Comparison of ENCODE assay signal across 8 cellular contexts in the genomic region with DNA sequence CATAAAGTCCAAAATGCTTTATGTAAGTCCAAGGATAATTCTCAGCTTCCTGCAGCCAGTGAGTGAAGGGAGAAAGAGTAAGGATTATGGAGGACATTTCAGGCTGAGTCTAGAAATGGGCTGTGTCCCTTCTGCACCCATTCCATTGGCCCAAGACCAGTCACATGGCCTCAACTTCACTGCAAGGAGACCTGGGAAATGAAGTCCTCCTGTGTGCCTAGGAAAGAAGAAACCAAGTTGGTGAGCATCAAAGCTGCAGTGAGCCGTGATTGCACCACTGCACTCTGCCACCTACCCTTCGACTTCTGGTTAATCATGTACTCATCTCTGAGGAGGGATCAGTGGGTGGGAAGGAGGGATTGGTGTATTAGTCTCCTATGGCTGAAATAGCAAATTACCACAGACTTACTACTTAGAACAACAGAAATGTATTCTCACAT. TPM values are rescaled to one million over a fixed set of nuclear protein-coding genes. Genes with fewer than 3 reads are reported as not detected.
DNase-seq lines count a peak whose midpoint lies in the region; ATAC-seq and TF ChIP-seq lines count a peak whose summit lies in the region.

No MANE protein-coding gene starts in this region.

- peak; percentile 65 for DNase-seq in AG20443 (ENCODE audit: low spot score)
- peak; percentile 86 for DNase-seq in HuH-7 (ENCODE audit: low spot score)
- DNase-seq in amygdala (lab: John Stamatoyannopoulos, UW): peak in 31 of 56 donors; percentile 8 to 70 (median 27)
- DNase-seq in immature natural killer cell: peak; percentile 24 to 46 (median 35)
- DNase-seq in stimulated activated effector memory CD8-positive, alpha-beta T cell treated with anti-CD3 and anti-CD28 coated beads, Interleukin-12 subunit alpha, Interleukin-12 subunit beta, amount 100 ng/mL, for 72 hours (ENCODE audit: low spot score in 2 of 2): peak in 1 of 2 donors; percentile 69
- no peak for DNase-seq in cortex of kidney (lab: John Stamatoyannopoulos, UW)

- H3K9ac ChIP-seq in SU-DHL-6 (ENCODE audit: low read length): peak overlapping the region; percentile 57

- TF ChIP-seq CTCF in SU-DHL-6 (IDR thresholded peaks at IDR 0.05; ENCODE audit: insufficient read depth, low read length, poor library complexity, severe bottlenecking): no peak

- peaks cover 85% of the 10 kb centered on the region for H3F3A ChIP-seq in SU-DHL-6 (ENCODE audit: insufficient read depth)

- no peaks in the 10 kb centered on the region for H3K9me3 Mint-ChIP-seq in immature natural killer cell
- H3K9me3 Mint-ChIP-seq in stimulated activated effector memory CD8-positive, alpha-beta T cell treated with anti-CD3 and anti-CD28 coated beads, Interleukin-12 subunit alpha, Interleukin-12 subunit beta, amount 100 ng/mL, for 72 hours: no peaks in the 10 kb centered on the region

- H3K79me2 ChIP-seq in SU-DHL-6 (ENCODE audit: insufficient read depth, low read length): peaks cover 23% of the 10 kb centered on the region

- H3K4me2 ChIP-seq in SU-DHL-6 (ENCODE audit: low read depth, low read length, poor library complexity, severe bottlenecking): peak overlapping the region; percentile 85

- peaks cover 1% of the 10 kb centered on the region; the same call in 1 of the 2 replicates for H3K36me3 ChIP-seq in SU-DHL-6 (ENCODE audit: low read length)

- H3K4me1 Mint-ChIP-seq in immature natural killer cell: peaks cover 63 to 81% of the 10 kb centered on the region in 2 donors
- peaks cover 79% of the 10 kb centered on the region for H3K4me1 Mint-ChIP-seq in stimulated activated effector memory CD8-positive, alpha-beta T cell treated with anti-CD3 and anti-CD28 coated beads, Interleukin-12 subunit alpha, Interleukin-12 subunit beta, amount 100 ng/mL, for 72 hours

- H3K9me2 ChIP-seq in SU-DHL-6 (replicated peaks; ENCODE audit: insufficient read depth, low read length): no peaks in the 10 kb centered on the region

- H3K36me3 Mint-ChIP-seq in immature natural killer cell: peaks cover 11 to 38% (median 23%) of the 10 kb centered on the region in 3 donors
- H3K36me3 Mint-ChIP-seq in stimulated activated effector memory CD8-positive, alpha-beta T cell treated with anti-CD3 and anti-CD28 coated beads, Interleukin-12 subunit alpha, Interleukin-12 subunit beta, amount 100 ng/mL, for 72 hours: peaks cover 14% of the 10 kb centered on the region

- peak overlapping the region; percentile 97 for H3K27ac ChIP-seq in SU-DHL-6 (ENCODE audit: low read depth, low read length)

- H3K4me3 Mint-ChIP-seq in immature natural killer cell: peak overlapping the region in 3 of 5 donors; percentile 13 to 53 (median 21)
- H3K4me3 Mint-ChIP-seq in stimulated activated effector memory CD8-positive, alpha-beta T cell treated with anti-CD3 and anti-CD28 coated beads, Interleukin-12 subunit alpha, Interleukin-12 subunit beta, amount 100 ng/mL, for 72 hours: no peak overlapping the region

- peak overlapping the region; percentile 13 for H3K4me3 ChIP-seq in SU-DHL-6 (ENCODE audit: insufficient read depth, low read length, poor library complexity, severe bottlenecking)

- H2AFZ ChIP-seq in SU-DHL-6 (ENCODE audit: low read depth, low read length, severe bottlenecking): no peak overlapping the region

- no peaks in the 10 kb centered on the region for H3K27me3 ChIP-seq in SU-DHL-6 (ENCODE audit: low read length)

- H3K27ac Mint-ChIP-seq in immature natural killer cell: peak overlapping the region in 5 of 6 donors; percentile 34 to 75 (median 70)
- no peak overlapping the region for H3K27ac Mint-ChIP-seq in stimulated activated effector memory CD8-positive, alpha-beta T cell treated with anti-CD3 and anti-CD28 coated beads, Interleukin-12 subunit alpha, Interleukin-12 subunit beta, amount 100 ng/mL, for 72 hours

- no peaks in the 10 kb centered on the region for H4K20me1 ChIP-seq in SU-DHL-6 (ENCODE audit: low read depth, low read length)

- H3K9me3 ChIP-seq in SU-DHL-6 (ENCODE audit: insufficient read depth, low read length): no peaks in the 10 kb centered on the region

- peak; percentile 44 for ATAC-seq in GM19035 (IDR thresholded peaks at IDR 0.05; ENCODE audit: unreplicated experiment)
- peak; percentile 83 for ATAC-seq in stimulated activated effector memory CD8-positive, alpha-beta T cell treated with anti-CD3 and anti-CD28 coated beads, Interleukin-12 subunit alpha, Interleukin-12 subunit beta, amount 100 ng/mL, for 72 hours

- H3K27me3 Mint-ChIP-seq in immature natural killer cell (ENCODE audit: low read depth in 3 of 3): peaks cover 3 to 8% (median 3%) of the 10 kb centered on the region in 3 donors

RNA-seq across cellular contexts. Expression of gene CD37, which starts 3.6 kb away (rescaled TPM):
- polyA plus RNA-seq in immature natural killer cell: 100 to 1,000 TPM; 104 to 179 (median 106) TPM

RNA-seq across cellular contexts. Expression of gene SLC6A16, which starts 6.6 kb away (rescaled TPM):
- 1 to 10 TPM; 3.0 to 9.0 (median 4.4) TPM for polyA plus RNA-seq in immature natural killer cell

RNA-seq across cellular contexts. Expression of gene TEAD2, which starts 30.6 kb away (rescaled TPM):
- polyA plus RNA-seq in immature natural killer cell: not detected

RNA-seq across cellular contexts. Expression of gene DKKL1, which starts 32.0 kb away (rescaled TPM):
- not detected for polyA plus RNA-seq in immature natural killer cell

RNA-seq across cellular contexts. Expression of gene KASH5, which starts 56.4 kb away (rescaled TPM):
- not detected for polyA plus RNA-seq in immature natural killer cell
